19 cellular contexts compared by ENCODE assay signal in genomic region chr1:53077599-53077965, GRCh38. TPM values are rescaled to one million over a fixed set of nuclear protein-coding genes. Genes with fewer than 3 reads are reported as not detected.
"Had no signal": no experiment of that assay in that cellular context is flagged by ENCODE, and none has a peak within 500 bp of the region (broad histone marks: within the 10 kb centered on the region; RNA-seq: fewer than 3 reads in every experiment).

No MANE protein-coding gene starts in this region.

- H3K27ac Mint-ChIP-seq: activated CD4-positive, alpha-beta T cell treated with anti-CD3 and anti-CD28 coated beads, Interleukin-2, amount 10 ng/mL, durations not matched to agents 7 days and 5 days; activated CD8-positive, alpha-beta T cell treated with anti-CD3 and anti-CD28 coated beads for 36 hours; activated naive CD8-positive, alpha-beta T cell; nephron; T-cell had no signal

- H3K27me3 Mint-ChIP-seq: activated CD4-positive, alpha-beta T cell treated with anti-CD3 and anti-CD28 coated beads, Interleukin-2, amount 10 ng/mL, durations not matched to agents 7 days and 5 days; activated CD8-positive, alpha-beta T cell treated with anti-CD3 and anti-CD28 coated beads for 36 hours; activated naive CD8-positive, alpha-beta T cell; T-cell had no signal

- H3K27me3 ChIP-seq: adrenal gland, gastroesophageal sphincter, pancreas, testis, vagina had no signal

- H3K4me3 Mint-ChIP-seq: activated CD4-positive, alpha-beta T cell treated with anti-CD3 and anti-CD28 coated beads, Interleukin-2, amount 10 ng/mL, durations not matched to agents 7 days and 5 days; activated CD8-positive, alpha-beta T cell treated with anti-CD3 and anti-CD28 coated beads for 36 hours; activated naive CD8-positive, alpha-beta T cell; nephron; T-cell had no signal

- H3K27ac ChIP-seq: adrenal gland, epithelial cell of prostate, gastroesophageal sphincter, pancreas, testis, vagina, WERI-Rb-1 had no signal

- ATAC-seq: activated CD8-positive, alpha-beta T cell treated with anti-CD3 and anti-CD28 coated beads for 36 hours; gastroesophageal sphincter; pancreas; T-cell had no signal

- H3K4me1 Mint-ChIP-seq: activated CD4-positive, alpha-beta T cell treated with anti-CD3 and anti-CD28 coated beads, Interleukin-2, amount 10 ng/mL, durations not matched to agents 7 days and 5 days; T-cell had no signal

- H3K9me3 ChIP-seq: adrenal gland, gastroesophageal sphincter, pancreas, testis, vagina had no signal

- H3K9me3 Mint-ChIP-seq: activated CD4-positive, alpha-beta T cell treated with anti-CD3 and anti-CD28 coated beads, Interleukin-2, amount 10 ng/mL, durations not matched to agents 7 days and 5 days; activated CD8-positive, alpha-beta T cell treated with anti-CD3 and anti-CD28 coated beads for 36 hours; nephron; T-cell had no signal

- H3K4me1 ChIP-seq: adrenal gland, pancreas, vagina had no signal

- H3K4me3 ChIP-seq: adrenal gland, gastroesophageal sphincter, pancreas, testis, vagina had no signal

- DNase-seq: activated CD4-positive, alpha-beta T cell treated with anti-CD3 and anti-CD28 coated beads, Interleukin-2, amount 10 ng/mL, durations not matched to agents 7 days and 5 days; activated CD4-positive, CD25-positive, alpha-beta regulatory T cell treated with anti-CD3 and anti-CD28 coated beads, Interleukin-2, amount 50 U/mL, for 72 hours; activated CD8-positive, alpha-beta T cell treated with anti-CD3 and anti-CD28 coated beads for 36 hours; activated naive CD4-positive, alpha-beta T cell; adrenal gland; cortex of kidney; islet precursor cell; stimulated activated CD4-positive, alpha-beta T cell treated with anti-CD3 and anti-CD28 coated beads, Interleukin-4, amount 100 ng/mL, for 1 hour; stimulated activated naive CD4-positive, alpha-beta T cell; T-cell; testis; trophoblast cell had no signal

- H3K36me3 Mint-ChIP-seq: activated naive CD8-positive, alpha-beta T cell; T-cell had no signal

- H3K36me3 ChIP-seq: adrenal gland, pancreas, WERI-Rb-1 had no signal

RNA-seq across cellular contexts. Expression of gene PODN, which starts 15.6 kb away (rescaled TPM):
- total RNA-seq: activated CD4-positive, alpha-beta T cell treated with anti-CD3 and anti-CD28 coated beads, Interleukin-2, amount 10 ng/mL, durations not matched to agents 7 days and 5 days; activated CD8-positive, alpha-beta T cell treated with anti-CD3 and anti-CD28 coated beads for 36 hours had no signal
